ENCODE assay signal across 8 cellular contexts in the genomic region with DNA sequence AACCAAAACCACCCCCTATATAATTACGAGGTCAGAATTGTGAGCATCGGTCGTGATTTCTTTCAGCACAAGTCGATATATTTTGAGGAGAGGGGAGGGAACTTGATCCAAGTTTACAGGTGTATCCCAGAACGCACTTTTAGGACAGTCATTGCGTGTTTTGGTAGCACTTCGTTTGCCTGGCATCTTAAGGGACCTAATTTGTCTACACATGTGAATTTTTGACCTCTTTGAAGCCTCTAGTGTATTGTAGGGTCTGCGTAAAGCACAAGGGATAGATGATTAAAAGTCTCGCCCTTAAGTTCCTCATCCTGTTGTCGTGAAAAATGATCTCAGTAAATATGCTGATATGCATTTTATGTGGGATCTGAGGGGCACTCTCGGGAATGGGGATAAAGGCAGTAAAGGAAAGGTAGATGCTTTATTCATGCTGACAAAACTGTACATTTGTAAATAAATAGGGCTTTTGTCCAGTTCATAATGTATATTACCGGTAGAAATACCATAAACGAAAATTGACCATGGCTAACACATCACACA. TPM values are rescaled to one million over a fixed set of nuclear protein-coding genes. Genes with fewer than 3 reads are reported as not detected.
DNase-seq lines count a peak whose midpoint lies in the region; ATAC-seq and TF ChIP-seq lines count a peak whose summit lies in the region.

No MANE protein-coding gene starts in this region.

- H3K27ac ChIP-seq in CD8-positive, alpha-beta T cell (ENCODE audit: low read depth, low read length), result peak overlapping the region; percentile 46
- H3K27ac ChIP-seq in MM.1S (ENCODE audit: low read length) (peak overlapping the region; percentile 35; the same call in 1 of the 2 replicates), neuronal stem cell (replicated peaks; ENCODE audit: low read length) (peak overlapping the region; percentile 72), substantia nigra (ENCODE audit: low read depth, low read length, poor library complexity, severe bottlenecking) (no peak overlapping the region)
- H3K27ac ChIP-seq in effector memory CD4-positive, alpha-beta T cell (ENCODE audit: insufficient read depth, low read length, poor library complexity, severe bottlenecking), result peak overlapping the region; percentile 43

- peak overlapping the region; percentile 85; the same call in 1 of the 2 replicates for H3K9ac ChIP-seq in MM.1S (ENCODE audit: low read length)
- no peak overlapping the region for H3K9ac ChIP-seq in neuronal stem cell (ENCODE audit: low read depth, low read length, poor library complexity)

- peak overlapping the region; percentile 93 for H3K4me3 Mint-ChIP-seq in CD8-positive, alpha-beta T cell

- peaks cover 2% of the 10 kb centered on the region for H3K36me3 Mint-ChIP-seq in CD8-positive, alpha-beta T cell

- H3K79me1 ChIP-seq in neuronal stem cell (ENCODE audit: low read depth, low read length), result no peaks in the 10 kb centered on the region

- no CpG with 5 or more reads among the region's 13 CpGs for WGBS in neuronal stem cell (ENCODE audit: extremely low coverage in 2 of 2, insufficient read length in 2 of 2, insufficient replicate concordance in 1 of 2), 2 donors

- no peak overlapping the region for H2BK12ac ChIP-seq in neuronal stem cell (ENCODE audit: low read length)

- intact Hi-C loops in CD8-positive, alpha-beta T cell (cut with DNase I, micrococcal nuclease), result loop anchor here (1.0 to 5.0 kb wide), 5 partner anchors 109 to 749 kb away; partner anchors contain the start of genes LGR4 (in 2 of the 2), LIN7C (in 2 of the 2), KIF18A (in 1 of the 2) and METTL15 (in 1 of the 2)
- intact Hi-C loops in posterior vena cava (cut with DNase I), result no loop called here

- CTCF ChIA-PET in CD8-positive, alpha-beta T cell (lab: Charles Lee), result interaction anchor here (1.1 kb wide), 1 partner anchor 122 kb away, joined by 4 read pairs; no protein-coding TSS in a partner anchor

- H3K4ac ChIP-seq in neuronal stem cell (ENCODE audit: low read length), result no peak overlapping the region

- H3K9me3 Mint-ChIP-seq in CD8-positive, alpha-beta T cell, result no peaks in the 10 kb centered on the region

- peaks cover 12% of the 10 kb centered on the region for H3K4me1 ChIP-seq in CD8-positive, alpha-beta T cell (ENCODE audit: insufficient read depth, low read length)
- H3K4me1 ChIP-seq in MM.1S (ENCODE audit: low read length) (peaks cover 14% of the 10 kb centered on the region), neuronal stem cell (ENCODE audit: control insufficient read depth in 2 of 2, insufficient read depth in 1 of 2, low read depth in 1 of 2, low read length in 2 of 2) (peaks cover 3 to 21% of the 10 kb centered on the region in 2 donors)
- peaks cover 10% of the 10 kb centered on the region for H3K4me1 ChIP-seq in effector memory CD4-positive, alpha-beta T cell (ENCODE audit: control insufficient read depth, insufficient read depth, low read length, poor library complexity, severe bottlenecking)

- H3K23ac ChIP-seq in neuronal stem cell (ENCODE audit: low read depth, low read length, poor library complexity), result no peak overlapping the region

- peaks cover 32% of the 10 kb centered on the region for H3K79me2 ChIP-seq in MM.1S (ENCODE audit: low read length)

- H3K36me3 ChIP-seq in CD8-positive, alpha-beta T cell (ENCODE audit: insufficient read depth, low read length), result no peaks in the 10 kb centered on the region
- H3K36me3 ChIP-seq in MM.1S (replicated peaks; ENCODE audit: insufficient read depth, low read length), result no peaks in the 10 kb centered on the region
- H3K36me3 ChIP-seq in effector memory CD4-positive, alpha-beta T cell (ENCODE audit: control insufficient read depth, insufficient read depth, low read length), result no peaks in the 10 kb centered on the region
- peaks cover 6 to 36% of the 10 kb centered on the region in 2 donors for H3K36me3 ChIP-seq in neuronal stem cell (replicated peaks in 1 of 2; ENCODE audit: control insufficient read depth in 2 of 2, insufficient read depth in 2 of 2, low read length in 2 of 2)

- H3K14ac ChIP-seq in neuronal stem cell (ENCODE audit: low read length), result no peak overlapping the region

- H3K27me3 ChIP-seq in CD8-positive, alpha-beta T cell (ENCODE audit: insufficient read depth, low read length), result no peaks in the 10 kb centered on the region
- H3K27me3 ChIP-seq in MM.1S (replicated peaks; ENCODE audit: insufficient read depth, low read length), result no peaks in the 10 kb centered on the region
- H3K27me3 ChIP-seq in effector memory CD4-positive, alpha-beta T cell (replicated peaks; ENCODE audit: control insufficient read depth, insufficient read depth, low read length, poor library complexity, severe bottlenecking), result no peaks in the 10 kb centered on the region
- H3K27me3 ChIP-seq in neuronal stem cell (ENCODE audit: control insufficient read depth in 3 of 3, insufficient read depth in 3 of 3, low read depth in 1 of 3, low read length in 3 of 3), result no peaks in the 10 kb centered on the region

- no peak overlapping the region for H2BK120ac ChIP-seq in neuronal stem cell (ENCODE audit: low read depth, low read length)

- H3F3A ChIP-seq in MM.1S (ENCODE audit: insufficient read depth, low read length), result 0 out of 2 replicates have a peak, but pooled peaks cover under 1% of the 10 kb centered on the region

- no peaks in the 10 kb centered on the region for H3K9me3 ChIP-seq in CD8-positive, alpha-beta T cell (ENCODE audit: low read length)
- H3K9me3 ChIP-seq in MM.1S (replicated peaks; ENCODE audit: insufficient read depth, low read length) (no peaks in the 10 kb centered on the region), neuronal stem cell (replicated peaks in 1 of 2; ENCODE audit: control insufficient read depth in 2 of 2, insufficient read depth in 1 of 2, low read depth in 1 of 2, low read length in 2 of 2) (peaks cover 0 to 2% of the 10 kb centered on the region in 2 donors)
- no peaks in the 10 kb centered on the region for H3K9me3 ChIP-seq in effector memory CD4-positive, alpha-beta T cell (ENCODE audit: control insufficient read depth, low read length)

- no peak for TF ChIP-seq CTCF in CD8-positive, alpha-beta T cell (IDR thresholded peaks at IDR 0.05)
- TF ChIP-seq CTCF in MM.1S (IDR thresholded peaks at IDR 0.05; ENCODE audit: low read length), result no peak

- ATAC-seq in CD8-positive, alpha-beta T cell, result no peak

- H3K9me2 ChIP-seq in MM.1S (replicated peaks; ENCODE audit: insufficient read depth, low read length), result no peaks in the 10 kb centered on the region

- H3K27me3 Mint-ChIP-seq in CD8-positive, alpha-beta T cell (ENCODE audit: low read depth), result no peaks in the 10 kb centered on the region

- peaks cover 29% of the 10 kb centered on the region for H3K4me1 Mint-ChIP-seq in CD8-positive, alpha-beta T cell (ENCODE audit: low read depth)

- H2AFZ ChIP-seq in MM.1S (ENCODE audit: low read length), result peak overlapping the region; percentile 93
- peak overlapping the region; percentile 93 for H2AFZ ChIP-seq in neuronal stem cell (ENCODE audit: low read length)

- no peaks in the 10 kb centered on the region for H4K20me1 ChIP-seq in MM.1S (ENCODE audit: insufficient read depth, low read length)

- peak overlapping the region; percentile 97 for H3K4me3 ChIP-seq in CD8-positive, alpha-beta T cell (ENCODE audit: low read depth, low read length)
- H3K4me3 ChIP-seq in MM.1S (ENCODE audit: low read length) (peak overlapping the region; percentile 90), neuronal stem cell (ENCODE audit: low read length in 2 of 2) (peak overlapping the region; percentile 57 to 72)
- peak overlapping the region; percentile 84 for H3K4me3 ChIP-seq in effector memory CD4-positive, alpha-beta T cell (ENCODE audit: insufficient read depth, low read depth, low read length, poor library complexity, severe bottlenecking)

- no peak overlapping the region for H3K18ac ChIP-seq in neuronal stem cell (ENCODE audit: low read length)

- H2BK5ac ChIP-seq in neuronal stem cell (ENCODE audit: low read length), result no peak overlapping the region

- H4K8ac ChIP-seq in neuronal stem cell (ENCODE audit: low read depth, low read length), result no peak overlapping the region

- H4K91ac ChIP-seq in neuronal stem cell (ENCODE audit: low read depth, low read length, poor library complexity), result no peak overlapping the region

- H3K27ac Mint-ChIP-seq in CD8-positive, alpha-beta T cell, result peak overlapping the region; percentile 89

- no peak overlapping the region for H2BK15ac ChIP-seq in neuronal stem cell (ENCODE audit: low read length)

- DNase-seq in CD8-positive, alpha-beta T cell, result no peak
- DNase-seq in MM.1S (no peak), neuronal stem cell (ENCODE audit: low spot score) (no peak), posterior vena cava (ENCODE audit: low spot score) (no peak), AG08395 (ENCODE audit: low spot score) (no peak), substantia nigra (lab: John Stamatoyannopoulos, UW) (no peak)
- no peak for DNase-seq in effector memory CD4-positive, alpha-beta T cell
- DNase-seq in effector CD4-positive, alpha-beta T cell, result no peak

- peak overlapping the region; percentile 81 for H3K4me2 ChIP-seq in MM.1S (ENCODE audit: low read depth, low read length)
- H3K4me2 ChIP-seq in neuronal stem cell (ENCODE audit: insufficient read depth, low read length, poor library complexity, severe bottlenecking), result peak overlapping the region; percentile 45

- POLR2A ChIA-PET in CD8-positive, alpha-beta T cell (lab: Charles Lee), result no interaction called here

- H2AK5ac ChIP-seq in neuronal stem cell (ENCODE audit: low read depth, low read length), result no peak overlapping the region

RNA-seq across cellular contexts. Expression of gene CCDC34, which starts 0.6 kb away (rescaled TPM):
- total RNA-seq in CD8-positive, alpha-beta T cell, result 1 to 10 TPM in 1 of 2 experiments, under 1 TPM in 1; 0.89 to 1.1 TPM
- 66.7 TPM for polyA plus RNA-seq in neuronal stem cell (2013, experiment 1 of 2)
- polyA plus RNA-seq in neuronal stem cell (2013, experiment 2 of 2), result 73.4 TPM
- 1 to 10 TPM; 1.6 to 2.8 TPM for total RNA-seq in posterior vena cava

Comparison
In these comparisons a context has a peak if more than half of its experiments do, and no peak if none do; other contexts are left out.
1. intact Hi-C loops: an anchor here in CD8-positive, alpha-beta T cell (1.0 to 5.0 kb wide); none called in posterior vena cava.